ENCODE assay signal across 1 cellular context in genomic region chr4:173092003-173092402, GRCh38.
TF ChIP-seq lines count a peak whose summit lies in the region.

No MANE protein-coding gene starts in this region.

TF ChIP-seq in K562, 482 proteins besides CTCF, POLR2A, EP300 and RAD21:
- TF ChIP-seq FOXA1 (IDR thresholded peaks at IDR 0.05; ENCODE audit: borderline replicate concordance) (no peak), USF1 (CRISPR knock-in tag; IDR thresholded peaks at IDR 0.05) (no peak), PML (IDR thresholded peaks at IDR 0.05; ENCODE audit: low read length) (no peak), TBP (optimal IDR thresholded peaks at IDR 0.05; ENCODE audit: low read depth, low read length) (no peak), VEZF1 (CRISPR knock-in tag; IDR thresholded peaks at IDR 0.05) (no peak), ZNF134 (CRISPR knock-in tag; conservative IDR thresholded peaks at IDR 0.05) (no peak), ARID1B (IDR thresholded peaks at IDR 0.05) (peak; percentile 44; the same call in 1 of the 2 replicates), ZNF436 (CRISPR knock-in tag; IDR thresholded peaks at IDR 0.05) (no peak), ZNF445 (CRISPR knock-in tag; IDR thresholded peaks at IDR 0.05; ENCODE audit: low read depth) (no peak), TAL1 (IDR thresholded peaks at IDR 0.05) (peak; percentile 33; the same call in 1 of the 2 replicates), CBFA2T3 (IDR thresholded peaks at IDR 0.05) (peak; percentile 42), ZBTB1 (CRISPR knock-in tag; IDR thresholded peaks at IDR 0.05; ENCODE audit: borderline replicate concordance, low read depth) (no peak), SOX6 (IDR thresholded peaks at IDR 0.05) (peak; percentile 39), ZNF511 (CRISPR knock-in tag; IDR thresholded peaks at IDR 0.05) (no peak)
TF ChIP-seq in K562: peak in this region for 4.
